In the genomic region with DNA sequence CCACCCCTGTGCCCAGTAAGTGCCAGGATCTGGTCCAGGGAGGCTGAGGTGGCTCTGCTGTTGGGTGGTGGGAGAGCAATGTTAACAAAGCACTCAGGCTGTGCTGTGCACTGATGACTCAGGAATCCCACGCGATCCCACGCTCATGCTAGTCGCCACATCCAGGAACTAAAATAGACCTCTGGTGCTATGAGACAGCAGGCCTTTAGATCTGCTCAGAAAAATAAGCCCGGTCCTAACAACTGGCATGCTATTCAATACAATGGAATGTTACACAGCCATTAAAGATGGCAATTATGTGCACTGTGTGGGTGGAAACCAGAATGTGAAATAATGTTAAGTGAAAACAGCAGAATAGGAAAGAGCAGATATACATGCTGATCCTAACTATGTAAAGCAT, we compare ENCODE assay signal across 9 cellular contexts. TPM values are rescaled to one million over a fixed set of nuclear protein-coding genes. Genes with fewer than 3 reads are reported as not detected.
DNase-seq lines count a peak whose midpoint lies in the region; ATAC-seq lines count a peak whose summit lies in the region.
"Had no signal": no experiment of that assay in that cellular context is flagged by ENCODE, and none has a peak within 500 bp of the region (broad histone marks: within the 10 kb centered on the region; RNA-seq: fewer than 3 reads in every experiment).

No MANE protein-coding gene starts in this region.

- H4K91ac ChIP-seq in neuronal stem cell (ENCODE audit: low read depth, low read length, poor library complexity), result no peak overlapping the region

- CTCF ChIA-PET in activated naive CD4-positive, alpha-beta T cell treated with anti-CD3 and anti-CD28 coated beads, Interleukin-2, amount 10 ng/mL, durations not matched to agents 7 days and 5 days (lab: Charles Lee), result no interaction called here

- no peaks in the 10 kb centered on the region for H3K9me3 ChIP-seq in neuronal stem cell (replicated peaks in 1 of 2; ENCODE audit: control insufficient read depth in 2 of 2, insufficient read depth in 1 of 2, low read depth in 1 of 2, low read length in 2 of 2)
- no peaks in the 10 kb centered on the region for H3K9me3 ChIP-seq in right cardiac atrium (ENCODE audit: control insufficient read depth, low read length)

- no peaks in the 10 kb centered on the region for H3K36me3 ChIP-seq in neuronal stem cell (replicated peaks in 1 of 2; ENCODE audit: control insufficient read depth in 2 of 2, insufficient read depth in 2 of 2, low read length in 2 of 2)

- WGBS in neuronal stem cell (ENCODE audit: extremely low coverage in 2 of 2, insufficient read length in 2 of 2, insufficient replicate concordance in 1 of 2), 2 donors, result no CpG with 5 or more reads among the region's 5 CpGs
- 89% methylated on average over 5 of the region's 5 CpGs for WGBS in right cardiac atrium

- H3K4me1 Mint-ChIP-seq in activated naive CD4-positive, alpha-beta T cell treated with anti-CD3 and anti-CD28 coated beads, Interleukin-2, amount 10 ng/mL, durations not matched to agents 7 days and 5 days, result peaks cover 10% of the 10 kb centered on the region
- peaks cover 16% of the 10 kb centered on the region for H3K4me1 Mint-ChIP-seq in stimulated activated effector memory CD8-positive, alpha-beta T cell treated with anti-CD3 and anti-CD28 coated beads, Interleukin-12 subunit alpha, Interleukin-12 subunit beta, amount 100 ng/mL, for 72 hours

- no peak overlapping the region for H3K4me3 Mint-ChIP-seq in activated naive CD4-positive, alpha-beta T cell treated with anti-CD3 and anti-CD28 coated beads, Interleukin-2, amount 10 ng/mL, durations not matched to agents 7 days and 5 days
- H3K4me3 Mint-ChIP-seq in stimulated activated effector memory CD8-positive, alpha-beta T cell treated with anti-CD3 and anti-CD28 coated beads, Interleukin-12 subunit alpha, Interleukin-12 subunit beta, amount 100 ng/mL, for 72 hours, result peak overlapping the region; percentile 37

- H3K18ac ChIP-seq in neuronal stem cell (ENCODE audit: low read length), result no peak overlapping the region

- H3K27me3 Mint-ChIP-seq in activated naive CD4-positive, alpha-beta T cell treated with anti-CD3 and anti-CD28 coated beads, Interleukin-2, amount 10 ng/mL, durations not matched to agents 7 days and 5 days, result no peaks in the 10 kb centered on the region

- no peaks in the 10 kb centered on the region for H3K9me3 Mint-ChIP-seq in activated naive CD4-positive, alpha-beta T cell treated with anti-CD3 and anti-CD28 coated beads, Interleukin-2, amount 10 ng/mL, durations not matched to agents 7 days and 5 days
- H3K9me3 Mint-ChIP-seq in stimulated activated effector memory CD8-positive, alpha-beta T cell treated with anti-CD3 and anti-CD28 coated beads, Interleukin-12 subunit alpha, Interleukin-12 subunit beta, amount 100 ng/mL, for 72 hours, result no peaks in the 10 kb centered on the region

- no peak overlapping the region for H2BK15ac ChIP-seq in neuronal stem cell (ENCODE audit: low read length)

- no peak overlapping the region for H2BK120ac ChIP-seq in neuronal stem cell (ENCODE audit: low read depth, low read length)

- no peak overlapping the region for H3K23ac ChIP-seq in neuronal stem cell (ENCODE audit: low read depth, low read length, poor library complexity)

- DNase-seq in activated naive CD4-positive, alpha-beta T cell treated with Interleukin-2 at 50 U/mL for 16 hours, result peak; percentile 21
- DNase-seq in activated naive CD4-positive, alpha-beta T cell treated with anti-CD3 and anti-CD28 coated beads, Interleukin-2, amount 10 ng/mL, durations not matched to agents 7 days and 5 days, result no peak
- DNase-seq in activated CD4-positive, alpha-beta T cell treated with anti-CD3 and anti-CD28 coated beads, Interleukin-2, amount 50 U/mL, for 48 hours, result peak; percentile 26 to 44
- peak; percentile 32 for DNase-seq in glomerular visceral epithelial cell (ENCODE audit: extremely low spot score)
- no peak for DNase-seq in stimulated activated effector memory CD8-positive, alpha-beta T cell treated with anti-CD3 and anti-CD28 coated beads, Interleukin-12 subunit alpha, Interleukin-12 subunit beta, amount 100 ng/mL, for 72 hours (ENCODE audit: low spot score in 2 of 2)
- no peak for DNase-seq in neuronal stem cell (ENCODE audit: low spot score)
- no peak for DNase-seq in germinal center (ENCODE audit: low spot score)
- no peak for DNase-seq in right cardiac atrium
- DNase-seq: small intestine had no signal

- H3K27ac Mint-ChIP-seq in activated naive CD4-positive, alpha-beta T cell treated with anti-CD3 and anti-CD28 coated beads, Interleukin-2, amount 10 ng/mL, durations not matched to agents 7 days and 5 days, result no peak overlapping the region
- H3K27ac Mint-ChIP-seq in stimulated activated effector memory CD8-positive, alpha-beta T cell treated with anti-CD3 and anti-CD28 coated beads, Interleukin-12 subunit alpha, Interleukin-12 subunit beta, amount 100 ng/mL, for 72 hours, result peak overlapping the region; percentile 52

- H2AFZ ChIP-seq in neuronal stem cell (ENCODE audit: low read length), result no peak overlapping the region

- H3K9ac ChIP-seq in neuronal stem cell (ENCODE audit: low read depth, low read length, poor library complexity), result no peak overlapping the region

- H3K4me3 ChIP-seq in neuronal stem cell (ENCODE audit: low read length in 2 of 2) (no peak overlapping the region), right cardiac atrium (ENCODE audit: low read length) (no peak overlapping the region)

- H4K8ac ChIP-seq in neuronal stem cell (ENCODE audit: low read depth, low read length), result no peak overlapping the region

- no peak overlapping the region for H2BK12ac ChIP-seq in neuronal stem cell (ENCODE audit: low read length)

- no peak overlapping the region for H3K27ac ChIP-seq in neuronal stem cell (replicated peaks; ENCODE audit: low read length)
- H3K27ac ChIP-seq in right cardiac atrium (ENCODE audit: low read length), result no peak overlapping the region

- H3K14ac ChIP-seq in neuronal stem cell (ENCODE audit: low read length), result no peak overlapping the region

- ATAC-seq in stimulated activated effector memory CD8-positive, alpha-beta T cell treated with anti-CD3 and anti-CD28 coated beads, Interleukin-12 subunit alpha, Interleukin-12 subunit beta, amount 100 ng/mL, for 72 hours, result peak; percentile 81
- ATAC-seq in right cardiac atrium, result no peak

- no peak overlapping the region for H2BK5ac ChIP-seq in neuronal stem cell (ENCODE audit: low read length)

- H3K4ac ChIP-seq in neuronal stem cell (ENCODE audit: low read length), result no peak overlapping the region

- H3K4me2 ChIP-seq in neuronal stem cell (ENCODE audit: insufficient read depth, low read length, poor library complexity, severe bottlenecking), result no peak overlapping the region

- H3K4me1 ChIP-seq in neuronal stem cell (ENCODE audit: control insufficient read depth in 2 of 2, insufficient read depth in 1 of 2, low read depth in 1 of 2, low read length in 2 of 2) (no peaks in the 10 kb centered on the region), right cardiac atrium (ENCODE audit: control insufficient read depth, insufficient read depth, low read length) (no peaks in the 10 kb centered on the region)

- H3K27me3 ChIP-seq in neuronal stem cell (ENCODE audit: control insufficient read depth in 3 of 3, insufficient read depth in 3 of 3, low read depth in 1 of 3, low read length in 3 of 3) (no peaks in the 10 kb centered on the region), right cardiac atrium (ENCODE audit: control insufficient read depth, insufficient read depth) (no peaks in the 10 kb centered on the region)

- H2AK5ac ChIP-seq in neuronal stem cell (ENCODE audit: low read depth, low read length), result no peak overlapping the region

- peaks cover 4% of the 10 kb centered on the region for H3K36me3 Mint-ChIP-seq in activated naive CD4-positive, alpha-beta T cell treated with anti-CD3 and anti-CD28 coated beads, Interleukin-2, amount 10 ng/mL, durations not matched to agents 7 days and 5 days
- H3K36me3 Mint-ChIP-seq in stimulated activated effector memory CD8-positive, alpha-beta T cell treated with anti-CD3 and anti-CD28 coated beads, Interleukin-12 subunit alpha, Interleukin-12 subunit beta, amount 100 ng/mL, for 72 hours, result no peaks in the 10 kb centered on the region

- intact Hi-C loops in right cardiac atrium (cut with DNase I), result no loop called here

- H3K79me1 ChIP-seq in neuronal stem cell (ENCODE audit: low read depth, low read length), result no peaks in the 10 kb centered on the region

RNA-seq across cellular contexts. Expression of a gene that starts 26.0 kb away (rescaled TPM):
- not detected for polyA plus RNA-seq in neuronal stem cell (2013, experiment 1 of 2)
- polyA plus RNA-seq in neuronal stem cell (2013, experiment 2 of 2), result not detected
- not detected for total RNA-seq in right cardiac atrium
- not detected for polyA plus RNA-seq in right cardiac atrium
- polyA plus RNA-seq: small intestine had no signal

RNA-seq across cellular contexts. Expression of a gene that starts 56.4 kb away (rescaled TPM):
- 5.8 TPM for polyA plus RNA-seq in neuronal stem cell (2013, experiment 1 of 2)
- 6.0 TPM for polyA plus RNA-seq in neuronal stem cell (2013, experiment 2 of 2)
- 10 to 100 TPM; 19.4 to 22.6 (median 21.0) TPM for total RNA-seq in right cardiac atrium
- 14.7 TPM for polyA plus RNA-seq in right cardiac atrium

Comparison
In these comparisons a context has a peak if more than half of its experiments do, and no peak if none do; other contexts are left out.
1. DNase-seq: peak in activated naive CD4-positive, alpha-beta T cell treated with Interleukin-2 at 50 U/mL for 16 hours (single experiment), activated CD4-positive, alpha-beta T cell treated with anti-CD3 and anti-CD28 coated beads, Interleukin-2, amount 50 U/mL, for 48 hours (2 of 2) and glomerular visceral epithelial cell (single experiment); none in activated naive CD4-positive, alpha-beta T cell treated with anti-CD3 and anti-CD28 coated beads, Interleukin-2, amount 10 ng/mL, durations not matched to agents 7 days and 5 days (single experiment), stimulated activated effector memory CD8-positive, alpha-beta T cell treated with anti-CD3 and anti-CD28 coated beads, Interleukin-12 subunit alpha, Interleukin-12 subunit beta, amount 100 ng/mL, for 72 hours (0 of 2), neuronal stem cell (single experiment), germinal center (single experiment) and right cardiac atrium (0 of 3).